Comparison of ENCODE assay signal across 8 cellular contexts in genomic region chr16:67447508-67448076, GRCh38. TPM values are rescaled to one million over a fixed set of nuclear protein-coding genes. Genes with fewer than 3 reads are reported as not detected.
DNase-seq lines count a peak whose midpoint lies in the region; TF ChIP-seq lines count a peak whose summit lies in the region.

No MANE protein-coding gene starts in this region.

- DNase-seq in A172 (ENCODE audit: low spot score) = peak; percentile 2
- peak; percentile 77 for DNase-seq in GM13977 (ENCODE audit: low spot score)
- peak; percentile 35 for DNase-seq in RPMI7951 (ENCODE audit: low read depth)
- peak; percentile 25 for DNase-seq in activated gamma-delta T cell treated with anti-CD3 and anti-CD28 coated beads, Interleukin-2, amount 50 U/mL, for 16 hours (ENCODE audit: low read depth)
- DNase-seq in iPS-NIHi11 (ENCODE audit: low spot score) = peak; percentile 77
- peak; percentile 61 to 72 for DNase-seq in stimulated activated CD4-positive, alpha-beta T cell treated with anti-CD3 and anti-CD28 coated beads, Interleukin-4, amount 100 ng/mL, for 48 hours (ENCODE audit: low read depth in 2 of 2)
- DNase-seq in MG63 = no peak
- no peak for DNase-seq in ureter (ENCODE audit: low spot score)

- no peak overlapping the region for H3K4me3 ChIP-seq in MG63

- no peaks in the 10 kb centered on the region for H3K27me3 ChIP-seq in MG63

- peak; percentile 57 for TF ChIP-seq CTCF in GM13977 (IDR thresholded peaks at IDR 0.05; ENCODE audit: extremely low read depth, insufficient read depth, missing control alignments)

- no peaks in the 10 kb centered on the region for H3K36me3 ChIP-seq in MG63

- no peaks in the 10 kb centered on the region for H3K9me3 ChIP-seq in MG63

- in situ Hi-C loops in GM13977 (cut with MboI; ENCODE audit: low pct_unique_long_range_greater_than_20kb, low sequenced_read_pairs, unreplicated experiment) = no loop called here

RNA-seq across cellular contexts. Expression of gene HSD11B2, which starts 16.7 kb away (rescaled TPM):
- total RNA-seq in A172 (2014; rRNA removed; shearing (Covaris generic)) = 0.93 TPM in 1 of 2 replicates, not detected in the other
- total RNA-seq in RPMI7951 (2014; rRNA removed; shearing (Covaris generic)) = not detected in 2 replicates
- total RNA-seq in MG63 (2014; rRNA removed; shearing (Covaris generic); ENCODE audit: low replicate concordance) = not detected in 2 replicates
- 5.6 TPM for total RNA-seq in ureter

RNA-seq across cellular contexts. Expression of gene ZDHHC1, which starts 31.3 kb away (rescaled TPM):
- total RNA-seq in A172 (2014; rRNA removed; shearing (Covaris generic)) = 18.2 and 24.3 TPM in 2 replicates
- 1.4 and 2.0 TPM in 2 replicates for total RNA-seq in RPMI7951 (2014; rRNA removed; shearing (Covaris generic))
- 2.3 TPM in 1 of 2 replicates, not detected in the other for total RNA-seq in MG63 (2014; rRNA removed; shearing (Covaris generic); ENCODE audit: low replicate concordance)
- total RNA-seq in ureter = 14.3 TPM

RNA-seq across cellular contexts. Expression of gene ATP6V0D1, which starts 33.4 kb away (rescaled TPM):
- 66.8 and 77.5 TPM in 2 replicates for total RNA-seq in A172 (2014; rRNA removed; shearing (Covaris generic))
- 121 and 141 TPM in 2 replicates for total RNA-seq in RPMI7951 (2014; rRNA removed; shearing (Covaris generic))
- total RNA-seq in MG63 (2014; rRNA removed; shearing (Covaris generic); ENCODE audit: low replicate concordance) = 30.8 and 42.3 TPM in 2 replicates
- 89.2 TPM for total RNA-seq in ureter

RNA-seq across cellular contexts. Expression of gene AGRP, which starts 35.8 kb away (rescaled TPM):
- not detected in 2 replicates for total RNA-seq in A172 (2014; rRNA removed; shearing (Covaris generic))
- total RNA-seq in RPMI7951 (2014; rRNA removed; shearing (Covaris generic)) = not detected in 2 replicates
- not detected in 2 replicates for total RNA-seq in MG63 (2014; rRNA removed; shearing (Covaris generic); ENCODE audit: low replicate concordance)
- total RNA-seq in ureter = not detected

RNA-seq across cellular contexts. Expression of gene TPPP3, which starts 54.3 kb away (rescaled TPM):
- 0.31 TPM in 1 of 2 replicates, not detected in the other for total RNA-seq in A172 (2014; rRNA removed; shearing (Covaris generic))
- total RNA-seq in RPMI7951 (2014; rRNA removed; shearing (Covaris generic)) = 0.24 and 0.29 TPM in 2 replicates
- total RNA-seq in MG63 (2014; rRNA removed; shearing (Covaris generic); ENCODE audit: low replicate concordance) = not detected in 2 replicates
- total RNA-seq in ureter = 12.5 TPM

Comparison
In these comparisons a context has a peak if more than half of its experiments do, and no peak if none do; other contexts are left out.
1. DNase-seq: peak in A172 (single experiment), GM13977 (single experiment), RPMI7951 (single experiment), activated gamma-delta T cell treated with anti-CD3 and anti-CD28 coated beads, Interleukin-2, amount 50 U/mL, for 16 hours (single experiment), iPS-NIHi11 (single experiment) and stimulated activated CD4-positive, alpha-beta T cell treated with anti-CD3 and anti-CD28 coated beads, Interleukin-4, amount 100 ng/mL, for 48 hours (2 of 2); none in MG63 (single experiment) and ureter (single experiment).